ENCODE assay signal across 20 cellular contexts in the genomic region with DNA sequence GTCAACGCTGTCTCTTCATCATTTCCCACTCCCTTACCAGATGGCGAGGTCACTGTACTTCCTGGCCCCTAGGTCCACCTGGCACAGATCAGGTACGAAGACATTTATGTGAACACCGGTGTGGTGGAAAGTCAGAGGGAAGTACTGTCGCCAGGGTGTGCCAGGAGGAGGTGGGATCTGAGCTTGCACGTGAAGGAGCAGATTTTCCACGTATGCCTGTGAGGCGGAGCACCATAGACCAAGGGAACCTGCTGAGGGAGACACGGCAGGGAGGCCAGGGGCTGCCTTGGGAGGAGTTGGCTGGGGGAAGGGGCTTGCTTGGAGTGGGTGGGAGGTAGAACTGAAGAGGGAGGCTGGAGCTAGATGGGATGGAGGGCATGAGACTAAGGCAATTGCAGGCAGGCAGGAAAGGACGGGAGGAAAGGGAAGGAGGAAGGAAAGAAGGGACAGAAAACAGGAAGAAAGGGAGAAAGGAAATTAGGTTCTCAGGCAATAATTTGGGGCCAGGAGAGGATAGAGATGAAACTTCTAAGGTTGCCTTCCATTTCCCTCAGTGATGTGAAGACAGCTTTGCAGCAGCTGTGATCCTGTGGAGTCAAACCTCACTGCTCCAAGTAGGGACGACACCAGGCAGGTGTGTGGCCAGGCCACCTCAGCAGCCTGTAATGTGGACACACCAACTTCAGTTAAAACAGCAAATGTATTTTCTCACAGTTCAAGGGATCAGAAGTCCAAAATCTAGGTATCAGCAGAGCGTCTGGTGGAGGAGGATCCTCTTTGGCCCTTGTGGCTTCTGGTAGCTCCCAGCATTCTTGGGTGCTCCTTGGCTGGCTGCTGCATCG. TPM values are rescaled to one million over a fixed set of nuclear protein-coding genes. Genes with fewer than 3 reads are reported as not detected.
DNase-seq lines count a peak whose midpoint lies in the region; ATAC-seq, FAIRE-seq and TF ChIP-seq lines count a peak whose summit lies in the region.
"Had no signal": no experiment of that assay in that cellular context is flagged by ENCODE, and none has a peak within 500 bp of the region (broad histone marks: within the 10 kb centered on the region; RNA-seq: fewer than 3 reads in every experiment).

No MANE protein-coding gene starts in this region.

- H3K23ac ChIP-seq in neuronal stem cell (ENCODE audit: low read depth, low read length, poor library complexity) = peak overlapping the region; percentile 58

- no peak overlapping the region for H3K4ac ChIP-seq in neuronal stem cell (ENCODE audit: low read length)

- RAD21 ChIA-PET in GM12878 (lab: Charles Lee; ENCODE audit: unreplicated experiment) = interaction anchor here (0.9 kb wide), 1 partner anchor 164 kb away, joined by 4 read pairs; no protein-coding TSS in a partner anchor

- H3K36me3 ChIP-seq in MM.1S (replicated peaks; ENCODE audit: insufficient read depth, low read length) (peaks cover 28% of the 10 kb centered on the region), GM12878 (ENCODE audit: control insufficient read depth in 2 of 2, insufficient read depth in 2 of 2, low read length in 1 of 2) (peaks cover 17 to 22% of the 10 kb centered on the region in 2 experiments; a peak in 3 of 4 replicates), neuronal stem cell (replicated peaks in 1 of 2; ENCODE audit: control insufficient read depth in 2 of 2, insufficient read depth in 2 of 2, low read length in 2 of 2) (peaks cover 18 to 37% of the 10 kb centered on the region in 2 donors), stomach (peaks cover 26 to 57% (median 52%) of the 10 kb centered on the region in 4 donors)

- peak overlapping the region; percentile 98 for H3K27ac ChIP-seq in MM.1S (ENCODE audit: low read length)
- H3K27ac ChIP-seq in GM12878 (ENCODE audit: control insufficient read depth, insufficient read depth) = no peak overlapping the region
- H3K27ac ChIP-seq in neuronal stem cell (replicated peaks; ENCODE audit: low read length) = no peak overlapping the region
- H3K27ac ChIP-seq in stomach = no peak overlapping the region
- H3K27ac ChIP-seq: A549 had no signal

- H4K8ac ChIP-seq in neuronal stem cell (ENCODE audit: low read depth, low read length) = peak overlapping the region; percentile 94

- no peak overlapping the region for H3K4me3 Mint-ChIP-seq in activated CD4-positive, alpha-beta T cell treated with anti-CD3 and anti-CD28 coated beads, Interleukin-2, amount 10 ng/mL, durations not matched to agents 24 days and 14 days
- H3K4me3 Mint-ChIP-seq in glutamatergic neuron (ENCODE audit: unreplicated experiment) = no peak overlapping the region

- intact Hi-C loops in activated CD4-positive, alpha-beta T cell treated with anti-CD3 and anti-CD28 coated beads, Interleukin-2, amount 10 ng/mL, durations not matched to agents 24 days and 14 days (cut with micrococcal nuclease) = no loop called here
- intact Hi-C loops in GM12878 (cut with micrococcal nuclease; ENCODE audit: unreplicated experiment) = no loop called here
- intact Hi-C loops in stomach (cut with DNase I; ENCODE audit: low total_unique reads) = no loop called here

- H3K4me2 ChIP-seq in MM.1S (ENCODE audit: low read depth, low read length) = peak overlapping the region; percentile 60; the same call in 1 of the 2 replicates
- no peak overlapping the region for H3K4me2 ChIP-seq in GM12878 (ENCODE audit: control insufficient read depth, insufficient read depth)
- no peak overlapping the region for H3K4me2 ChIP-seq in neuronal stem cell (ENCODE audit: insufficient read depth, low read length, poor library complexity, severe bottlenecking)

- H2BK120ac ChIP-seq in neuronal stem cell (ENCODE audit: low read depth, low read length) = no peak overlapping the region

- no peak overlapping the region for H3K14ac ChIP-seq in neuronal stem cell (ENCODE audit: low read length)

- H3K9me3 Mint-ChIP-seq in activated CD4-positive, alpha-beta T cell treated with anti-CD3 and anti-CD28 coated beads, Interleukin-2, amount 10 ng/mL, durations not matched to agents 24 days and 14 days = no peaks in the 10 kb centered on the region
- H3K9me3 Mint-ChIP-seq in glutamatergic neuron (ENCODE audit: unreplicated experiment) = peaks cover 7% of the 10 kb centered on the region
- H3K9me3 Mint-ChIP-seq: activated T-cell treated with anti-CD3 and anti-CD28 coated beads, Interleukin-2, amount 50 U/mL, for 4 hours had no signal

- POLR2A ChIA-PET in GM12878 (lab: Charles Lee) = interaction anchor here (0.5 kb wide), 1 partner anchor 135 kb away, joined by 3 read pairs; no protein-coding TSS in a partner anchor

- H3K4me1 ChIP-seq in MM.1S (ENCODE audit: low read length) (peaks cover 80% of the 10 kb centered on the region), GM12878 (ENCODE audit: control insufficient read depth, insufficient read depth, low read length) (peaks cover 16% of the 10 kb centered on the region), neuronal stem cell (ENCODE audit: control insufficient read depth in 2 of 2, insufficient read depth in 1 of 2, low read depth in 1 of 2, low read length in 2 of 2) (peaks cover 0 to 2% of the 10 kb centered on the region in 2 donors), stomach (peaks cover 6 to 30% (median 11%) of the 10 kb centered on the region in 4 donors)

- no peak for ATAC-seq in GM12878
- ATAC-seq: esophagus mucosa, HCT116 had no signal

- CTCF ChIA-PET in GM12878 (lab: Yijun Ruan, JAX) = interaction anchor here (0.6 to 1.6 kb wide), 6 partner anchors 33 to 391 kb away, joined by 3 to 6 read pairs (median 3); no protein-coding TSS in a partner anchor

- H3K9me3 ChIP-seq in MM.1S (replicated peaks; ENCODE audit: insufficient read depth, low read length) = no peaks in the 10 kb centered on the region
- no peaks in the 10 kb centered on the region for H3K9me3 ChIP-seq in GM12878 (replicated peaks; ENCODE audit: control insufficient read depth, insufficient read depth, low read length)
- H3K9me3 ChIP-seq in neuronal stem cell (replicated peaks in 1 of 2; ENCODE audit: control insufficient read depth in 2 of 2, insufficient read depth in 1 of 2, low read depth in 1 of 2, low read length in 2 of 2) = no peaks in the 10 kb centered on the region
- no peaks in the 10 kb centered on the region for H3K9me3 ChIP-seq in stomach
- H3K9me3 ChIP-seq: A549 had no signal

- TF ChIP-seq POLR2A in GM12878 (IDR thresholded peaks at IDR 0.05; ENCODE audit: low read depth, low read length) (peak; percentile 55), stomach (IDR thresholded peaks at IDR 0.05) (no peak), GM12891 (IDR thresholded peaks at IDR 0.05; ENCODE audit: low read depth, low read length) (no peak)

- TF ChIP-seq CTCF in MM.1S (IDR thresholded peaks at IDR 0.05; ENCODE audit: low read length) = no peak
- TF ChIP-seq CTCF in GM12878 (IDR thresholded peaks at IDR 0.05 in 2 of 3, conservative IDR thresholded peaks at IDR 0.05 in 1 of 3; ENCODE audit: control insufficient read depth in 2 of 3, extremely low read depth in 1 of 3, insufficient read depth in 1 of 3, low read depth in 3 of 3, low read length in 3 of 3) = no peak
- TF ChIP-seq CTCF in stomach (IDR thresholded peaks at IDR 0.05) = no peak
- TF ChIP-seq CTCF in glutamatergic neuron (IDR thresholded peaks at IDR 0.05; ENCODE audit: partially characterized antibody, unreplicated experiment) = no peak

- peak overlapping the region; percentile 85 for H3K27ac Mint-ChIP-seq in activated CD4-positive, alpha-beta T cell treated with anti-CD3 and anti-CD28 coated beads, Interleukin-2, amount 10 ng/mL, durations not matched to agents 24 days and 14 days
- H3K27ac Mint-ChIP-seq in glutamatergic neuron (ENCODE audit: unreplicated experiment) = no peak overlapping the region

- WGBS in GM12878 (ENCODE audit: insufficient coverage, insufficient replicate concordance, low lambda C conversion rate, missing lambda C conversion rate) = 82% methylated on average over 13 of the region's 13 CpGs
- WGBS in neuronal stem cell (ENCODE audit: extremely low coverage in 2 of 2, insufficient read length in 2 of 2, insufficient replicate concordance in 1 of 2), 2 donors = no CpG with 5 or more reads among the region's 13 CpGs
- WGBS in stomach, 5 donors = 75 to 80% (median 76%) methylated on average over 13 of the region's 13 CpGs

- H2AK5ac ChIP-seq in neuronal stem cell (ENCODE audit: low read depth, low read length) = no peak overlapping the region

- peaks cover 47% of the 10 kb centered on the region for H3K4me1 Mint-ChIP-seq in activated CD4-positive, alpha-beta T cell treated with anti-CD3 and anti-CD28 coated beads, Interleukin-2, amount 10 ng/mL, durations not matched to agents 24 days and 14 days
- peaks cover 2% of the 10 kb centered on the region for H3K4me1 Mint-ChIP-seq in glutamatergic neuron (ENCODE audit: low read depth, unreplicated experiment)

- TF ChIP-seq EP300 in GM12878 (IDR thresholded peaks at IDR 0.05; ENCODE audit: borderline replicate concordance in 1 of 2, control insufficient read depth in 1 of 2, low read depth in 2 of 2, low read length in 2 of 2) (no peak), stomach (IDR thresholded peaks at IDR 0.05) (no peak)

- SMC1A ChIA-PET in GM12878 (lab: Charles Lee; ENCODE audit: uncharacterized antibody, unreplicated experiment) = interaction anchor here (0.7 to 1.6 kb wide), 4 partner anchors 11 to 39 kb away, joined by 3 read pairs; no protein-coding TSS in a partner anchor

- no peak overlapping the region for H2BK5ac ChIP-seq in neuronal stem cell (ENCODE audit: low read length)

- FAIRE-seq in GM12878 (lab: Jason Lieb, UNC) (no peak), GM12891 (lab: Jason Lieb, UNC) (no peak)
- FAIRE-seq: A549 had no signal

- BruUV-seq in GM12878 (replicated peaks; lab: Mats Ljungman, UMichigan) = TSS peak; percentile 60

- in situ Hi-C loops in GM12878 (cut with MboI) = no loop called here

- H2AFZ ChIP-seq in MM.1S (ENCODE audit: low read length) (no peak overlapping the region), GM12878 (ENCODE audit: control insufficient read depth, low read depth, low read length) (no peak overlapping the region), neuronal stem cell (ENCODE audit: low read length) (no peak overlapping the region)

- H4K20me1 ChIP-seq in MM.1S (ENCODE audit: insufficient read depth, low read length) (no peaks in the 10 kb centered on the region), GM12878 (ENCODE audit: control insufficient read depth, insufficient read depth) (no peaks in the 10 kb centered on the region)

- DNase-seq in activated CD4-positive, alpha-beta T cell treated with anti-CD3 and anti-CD28 coated beads, Interleukin-2, amount 10 ng/mL, durations not matched to agents 24 days and 14 days = no peak
- no peak for DNase-seq in activated CD4-positive, alpha-beta T cell treated with anti-CD3 and anti-CD28 coated beads, Interleukin-2, amount 50 U/mL, for 4 hours
- DNase-seq in MM.1S (peak; percentile 53), GM12878 (ENCODE audit: low read depth, low spot score) (no peak), neuronal stem cell (ENCODE audit: low spot score) (no peak), stomach (no peak), GM12891 (ENCODE audit: insufficient read length, low spot score) (no peak), glutamatergic neuron (no peak)
- DNase-seq: activated T-cell treated with anti-CD3 and anti-CD28 coated beads, Interleukin-2, amount 50 U/mL, for 4 hours; cortex of kidney; GF-D8; mesenchymal stem cell; NCI-H2029; NCI-H526; stimulated activated CD4-positive, alpha-beta T cell treated with anti-CD3 and anti-CD28 coated beads, Interleukin-4, amount 100 ng/mL, for 1 hour; stimulated activated CD8-positive, alpha-beta memory T cell treated with anti-CD3 and anti-CD28 coated beads, Interleukin-4, amount 100 ng/mL, for 48 hours; SW 1271 had no signal

- no peak overlapping the region for H2BK12ac ChIP-seq in neuronal stem cell (ENCODE audit: low read length)

- no peaks in the 10 kb centered on the region for H3K79me1 ChIP-seq in neuronal stem cell (ENCODE audit: low read depth, low read length)

- H3K18ac ChIP-seq in neuronal stem cell (ENCODE audit: low read length) = no peak overlapping the region

- peak overlapping the region; percentile 66 for H3K9ac ChIP-seq in MM.1S (ENCODE audit: low read length)
- H3K9ac ChIP-seq in GM12878 (ENCODE audit: control insufficient read depth, insufficient read depth, low read length) = no peak overlapping the region
- H3K9ac ChIP-seq in neuronal stem cell (ENCODE audit: low read depth, low read length, poor library complexity) = no peak overlapping the region

- H3K4me3 ChIP-seq in MM.1S (ENCODE audit: low read length) (no peak overlapping the region), GM12878 (no peak overlapping the region), neuronal stem cell (ENCODE audit: low read length in 2 of 2) (peak overlapping the region in 1 of 2 donors; percentile 22), stomach (no peak overlapping the region)
- H3K4me3 ChIP-seq: A549 had no signal

- no peak overlapping the region for H2BK15ac ChIP-seq in neuronal stem cell (ENCODE audit: low read length)

- no peaks in the 10 kb centered on the region for H3K9me2 ChIP-seq in MM.1S (replicated peaks; ENCODE audit: insufficient read depth, low read length)

- H3K27me3 ChIP-seq in MM.1S (replicated peaks; ENCODE audit: insufficient read depth, low read length) = no peaks in the 10 kb centered on the region
- H3K27me3 ChIP-seq in GM12878 (replicated peaks in 1 of 2; ENCODE audit: control insufficient read depth in 2 of 2, insufficient read depth in 2 of 2, low read length in 1 of 2) = no peaks in the 10 kb centered on the region
- no peaks in the 10 kb centered on the region for H3K27me3 ChIP-seq in neuronal stem cell (ENCODE audit: control insufficient read depth in 3 of 3, insufficient read depth in 3 of 3, low read depth in 1 of 3, low read length in 3 of 3)
- H3K27me3 ChIP-seq in stomach = no peaks in the 10 kb centered on the region

- no peak overlapping the region for H4K91ac ChIP-seq in neuronal stem cell (ENCODE audit: low read depth, low read length, poor library complexity)

- H3K79me2 ChIP-seq in MM.1S (ENCODE audit: low read length) (peaks cover 55% of the 10 kb centered on the region), GM12878 (ENCODE audit: control insufficient read depth, insufficient read depth, low read length) (no peaks in the 10 kb centered on the region)

- H3K36me3 Mint-ChIP-seq in activated CD4-positive, alpha-beta T cell treated with anti-CD3 and anti-CD28 coated beads, Interleukin-2, amount 10 ng/mL, durations not matched to agents 24 days and 14 days (ENCODE audit: low read depth) = peaks cover 50% of the 10 kb centered on the region
- H3K36me3 Mint-ChIP-seq in glutamatergic neuron (ENCODE audit: unreplicated experiment) = peaks cover 4% of the 10 kb centered on the region

- H3F3A ChIP-seq in MM.1S (ENCODE audit: insufficient read depth, low read length) = peaks cover 61% of the 10 kb centered on the region

- TF ChIP-seq RAD21 in GM12878 (IDR thresholded peaks at IDR 0.05; ENCODE audit: insufficient read depth, low read depth, low read length) = no peak

- H3K27me3 Mint-ChIP-seq in activated CD4-positive, alpha-beta T cell treated with anti-CD3 and anti-CD28 coated beads, Interleukin-2, amount 10 ng/mL, durations not matched to agents 24 days and 14 days = no peaks in the 10 kb centered on the region
- peaks cover 10% of the 10 kb centered on the region for H3K27me3 Mint-ChIP-seq in glutamatergic neuron (ENCODE audit: unreplicated experiment)

RNA-seq across cellular contexts. Expression of a gene that starts 46.8 kb away (rescaled TPM):
- total RNA-seq in activated CD4-positive, alpha-beta T cell treated with anti-CD3 and anti-CD28 coated beads, Interleukin-2, amount 10 ng/mL, durations not matched to agents 24 days and 14 days = 95.6 and 102 TPM in 2 replicates
- total RNA-seq in GM12878 (2013; cell fraction: nucleolus; rRNA removed) = 6.9 and 9.9 TPM in 2 replicates
- total RNA-seq in GM12878 (2014; rRNA removed) (46.6 and 47.7 TPM in 2 replicates), GM12878 (2014; rRNA removed; fragmentation: Illumina TruSeq; extraction: Trizol) (52.6 and 54.1 TPM in 2 replicates), GM12878 (2021) (96.3 and 98.7 TPM in 2 replicates), stomach (100 to 1,000 TPM in 1 of 5 donors, 10 to 100 TPM in 4; 48.4 to 119 (median 75.0) TPM), glutamatergic neuron (ENCODE audit: unreplicated experiment) (46.4 TPM)
- 96.7 TPM for polyA plus RNA-seq in GM12878 (2011; ENCODE audit: low read depth)
- polyA plus RNA-seq in GM12878 (2011; rRNA removed) (63.3 and 64.9 TPM in 2 replicates), GM12878 (2014; fragmentation: Illumina TruSeq; extraction: Trizol) (117 and 118 TPM in 2 replicates), GM12878 (2014; fragmentation: Nextera tagmentation; extraction: Ambion mirVana) (10 to 100 TPM in 1 of 2 experiments, 1 to 10 TPM in 1; 4.2 to 12.9 TPM), GM12878 (2014; rRNA removed) (102 and 105 TPM in 2 replicates), GM12878 (2016; fragmentation: Nextera tagmentation; extraction: Ambion mirVana) (1 to 10 TPM; 5.0 to 6.7 TPM), stomach (100 to 1,000 TPM; 117 to 166 (median 118) TPM)
- polyA plus RNA-seq in GM12878 (2011; cell fraction: cytosol; rRNA removed) = 50.1 and 54.9 TPM in 2 replicates
- polyA plus RNA-seq in GM12878 (2011; cell fraction: nucleus; rRNA removed) = 19.2 and 25.0 TPM in 2 replicates
- polyA plus RNA-seq in GM12878 (2012) = 88.4 and 104 TPM in 2 replicates
- 14.0 and 17.8 TPM in 2 replicates for polyA minus RNA-seq in GM12878 (2011; rRNA and poly(A)+ RNA removed)
- polyA minus RNA-seq in GM12878 (2011; cell fraction: cytosol; rRNA and poly(A)+ RNA removed) = 13.9 and 18.4 TPM in 2 replicates
- 3.5 and 5.2 TPM in 2 replicates for polyA minus RNA-seq in GM12878 (2011; cell fraction: nucleus; rRNA and poly(A)+ RNA removed)
- 68.2 TPM for polyA plus RNA-seq in neuronal stem cell (2013, experiment 1 of 2)
- 67.4 TPM for polyA plus RNA-seq in neuronal stem cell (2013, experiment 2 of 2)
- 100 TPM for polyA plus RNA-seq in GM12891 (2012; ENCODE audit: low read depth, missing spikeins)
